23 cellular contexts compared by ENCODE assay signal in the genomic region with DNA sequence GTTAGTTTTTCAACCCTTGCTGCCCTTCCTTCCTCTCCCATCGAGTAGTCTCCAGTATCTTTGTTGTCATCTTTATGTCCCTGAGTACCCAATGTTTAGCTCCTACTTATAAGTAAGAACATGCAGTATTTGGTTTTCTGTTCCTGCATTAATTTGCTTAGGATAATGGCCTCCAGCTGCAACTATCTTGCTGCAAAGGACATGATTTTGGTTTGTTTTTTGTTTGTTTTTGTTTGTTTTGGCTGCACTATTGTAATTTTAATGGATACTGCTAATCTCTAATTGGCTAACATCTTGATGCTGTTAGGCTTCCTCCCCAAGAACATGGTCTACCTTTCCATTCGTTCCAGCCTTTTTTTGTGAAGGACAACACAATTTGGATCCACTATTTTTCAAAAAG.
"Had no signal": no experiment of that assay in that cellular context is flagged by ENCODE, and none has a peak within 500 bp of the region (broad histone marks: within the 10 kb centered on the region; RNA-seq: fewer than 3 reads in every experiment).

No MANE protein-coding gene starts in this region.

- H3K27me3 Mint-ChIP-seq: activated naive CD8-positive, alpha-beta T cell; effector memory CD8-positive, alpha-beta T cell; stimulated activated naive CD8-positive, alpha-beta T cell treated with anti-CD3 and anti-CD28 coated beads, Interleukin-15, amount 100 ng/mL, for 72 hours had no signal

- H3K9me3 Mint-ChIP-seq: effector memory CD8-positive, alpha-beta T cell; stimulated activated effector memory CD8-positive, alpha-beta T cell treated with anti-CD3 and anti-CD28 coated beads, Interleukin-12 subunit alpha, Interleukin-12 subunit beta, amount 100 ng/mL, for 72 hours had no signal

- H3K4me3 ChIP-seq: colonic mucosa, dorsolateral prefrontal cortex, esophagus squamous epithelium, gastrocnemius medialis, left lung, lung, suprapubic skin, tibial nerve had no signal

- H3K9me3 ChIP-seq: colonic mucosa, esophagus squamous epithelium, gastrocnemius medialis, suprapubic skin had no signal

- H3K27me3 ChIP-seq: colonic mucosa, esophagus squamous epithelium, gastrocnemius medialis, left lung, suprapubic skin, tibial nerve had no signal

- H3K4me3 Mint-ChIP-seq: activated T-helper 1 cell treated with anti-CD3 and anti-CD28 coated beads, Interleukin-12 subunit alpha, Interleukin-12 subunit beta, Interleukin-2, Interleukin-4 antibody, amounts not matched to agents 30 ng/mL and 10 ng/mL and 1 ng/mL, durations not matched to agents 14 hours and 24 hours and 36 hours; effector memory CD8-positive, alpha-beta T cell; stimulated activated effector memory CD8-positive, alpha-beta T cell treated with anti-CD3 and anti-CD28 coated beads, Interleukin-12 subunit alpha, Interleukin-12 subunit beta, amount 100 ng/mL, for 72 hours; stimulated activated naive CD8-positive, alpha-beta T cell treated with anti-CD3 and anti-CD28 coated beads, Interleukin-15, amount 100 ng/mL, for 72 hours had no signal

- H3K36me3 Mint-ChIP-seq: stimulated activated effector memory CD8-positive, alpha-beta T cell treated with anti-CD3 and anti-CD28 coated beads, Interleukin-12 subunit alpha, Interleukin-12 subunit beta, amount 100 ng/mL, for 72 hours had no signal

- H3K4me1 ChIP-seq: colonic mucosa, esophagus squamous epithelium, gastrocnemius medialis, left lung, suprapubic skin had no signal

- DNase-seq: activated gamma-delta T cell treated with Interleukin-2 at 50 U/mL for 16 hours; amygdala; colonic mucosa; dorsolateral prefrontal cortex; effector memory CD8-positive, alpha-beta T cell; esophagus squamous epithelium; gastrocnemius medialis; hippocampal formation; kidney glomerular epithelial cell; left lung; naive B cell; occipital lobe; small intestine; stimulated activated CD4-positive, alpha-beta T cell treated with anti-CD3 and anti-CD28 coated beads, Interleukin-2, amount 100 ng/mL, for 24 hours; stimulated activated naive CD8-positive, alpha-beta T cell treated with anti-CD3 and anti-CD28 coated beads, Interleukin-15, amount 100 ng/mL, for 72 hours; T-helper 9 cell had no signal

- H3K27ac ChIP-seq: colonic mucosa, dorsolateral prefrontal cortex, esophagus squamous epithelium, gastrocnemius medialis, left lung, suprapubic skin, tibial nerve had no signal

- ATAC-seq: effector memory CD8-positive, alpha-beta T cell; gastrocnemius medialis; sciatic nerve; stimulated activated naive CD8-positive, alpha-beta T cell treated with anti-CD3 and anti-CD28 coated beads, Interleukin-15, amount 100 ng/mL, for 72 hours had no signal

- H3K36me3 ChIP-seq: colonic mucosa, esophagus squamous epithelium, gastrocnemius medialis, left lung, suprapubic skin, tibial nerve had no signal

- H3K27ac Mint-ChIP-seq: activated naive CD8-positive, alpha-beta T cell; effector memory CD8-positive, alpha-beta T cell; naive B cell; stimulated activated effector memory CD8-positive, alpha-beta T cell treated with anti-CD3 and anti-CD28 coated beads, Interleukin-12 subunit alpha, Interleukin-12 subunit beta, amount 100 ng/mL, for 72 hours; stimulated activated naive CD8-positive, alpha-beta T cell treated with anti-CD3 and anti-CD28 coated beads, Interleukin-15, amount 100 ng/mL, for 72 hours had no signal
